Comparison of ENCODE assay signal across 33 cellular contexts in the genomic region with DNA sequence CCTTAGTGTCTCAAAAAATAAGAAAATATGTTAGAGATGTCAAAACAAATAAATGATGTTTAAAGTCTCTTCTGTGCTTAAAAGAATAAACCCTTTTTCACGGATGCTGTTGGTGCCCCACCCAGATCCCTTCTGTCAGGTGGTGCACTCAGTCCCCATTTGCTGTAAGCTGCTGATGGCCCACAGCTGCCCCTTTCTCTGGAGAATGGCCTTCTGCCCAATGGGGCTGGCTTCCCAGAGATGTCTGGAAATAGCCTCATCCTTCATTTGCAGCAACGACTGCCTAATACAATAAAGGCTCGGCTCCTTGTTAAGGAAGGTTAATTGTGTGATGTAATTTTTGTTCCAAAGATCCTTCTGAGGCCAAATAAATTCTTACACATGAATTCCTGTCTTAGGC. TPM values are rescaled to one million over a fixed set of nuclear protein-coding genes. Genes with fewer than 3 reads are reported as not detected.
"Had no signal": no experiment of that assay in that cellular context is flagged by ENCODE, and none has a peak within 500 bp of the region (broad histone marks: within the 10 kb centered on the region; RNA-seq: fewer than 3 reads in every experiment).

No MANE protein-coding gene starts in this region.

- H3K4me3 ChIP-seq: ascending aorta, breast epithelium, cardiac muscle cell, colonic mucosa, esophagus squamous epithelium, gastroesophageal sphincter had no signal

- ATAC-seq: activated naive CD4-positive, alpha-beta T cell treated with anti-CD3 and anti-CD28 coated beads, Interleukin-2, amount 50 U/mL, for 72 hours; activated T-cell treated with anti-CD3 and anti-CD28 coated beads, Interleukin-2, amount 50 U/mL, for 72 hours; gastroesophageal sphincter had no signal

- H3K4me1 ChIP-seq: ascending aorta, breast epithelium, colonic mucosa, esophagus squamous epithelium, gastroesophageal sphincter had no signal

- H3K36me3 Mint-ChIP-seq: activated naive CD8-positive, alpha-beta T cell treated with anti-CD3 and anti-CD28 coated beads, Interleukin-2, amount 10 ng/mL, durations not matched to agents 7 days and 5 days; brain had no signal

- H3K27ac ChIP-seq: ascending aorta, breast epithelium, cardiac muscle cell, colonic mucosa, epithelial cell of prostate, esophagus squamous epithelium, gastroesophageal sphincter had no signal

- H3K4me3 Mint-ChIP-seq: activated CD4-positive, alpha-beta memory T cell treated with anti-CD3 and anti-CD28 coated beads, Interleukin-2, amount 10 ng/mL, durations not matched to agents 7 days and 5 days; activated CD4-positive, alpha-beta T cell treated with anti-CD3 and anti-CD28 coated beads, Interleukin-2, amount 10 ng/mL, durations not matched to agents 7 days and 5 days; activated naive CD4-positive, alpha-beta T cell treated with anti-CD3 and anti-CD28 coated beads, Interleukin-2, amount 10 ng/mL, durations not matched to agents 7 days and 5 days; activated naive CD8-positive, alpha-beta T cell treated with anti-CD3 and anti-CD28 coated beads, Interleukin-2, amount 10 ng/mL, durations not matched to agents 7 days and 5 days; activated T-cell treated with anti-CD3 and anti-CD28 coated beads, Interleukin-2, amount 50 U/mL, for 24 hours; activated T-cell treated with anti-CD3 and anti-CD28 coated beads, Interleukin-2, amount 50 U/mL, for 72 hours; brain had no signal

- H3K9me3 ChIP-seq: ascending aorta, colonic mucosa, gastroesophageal sphincter had no signal

- H3K4me1 Mint-ChIP-seq: activated CD4-positive, alpha-beta memory T cell treated with anti-CD3 and anti-CD28 coated beads, Interleukin-2, amount 10 ng/mL, durations not matched to agents 7 days and 5 days; activated CD4-positive, alpha-beta T cell treated with anti-CD3 and anti-CD28 coated beads, Interleukin-2, amount 10 ng/mL, durations not matched to agents 7 days and 5 days; activated naive CD4-positive, alpha-beta T cell treated with anti-CD3 and anti-CD28 coated beads, Interleukin-2, amount 10 ng/mL, durations not matched to agents 7 days and 5 days; brain had no signal

- H3K27me3 ChIP-seq: ascending aorta, breast epithelium, cardiac muscle cell, colonic mucosa, esophagus squamous epithelium, gastroesophageal sphincter had no signal

- DNase-seq: activated CD4-positive, alpha-beta memory T cell treated with anti-CD3 and anti-CD28 coated beads, Interleukin-2, amount 10 ng/mL, durations not matched to agents 7 days and 5 days; activated CD4-positive, alpha-beta T cell treated with anti-CD3 and anti-CD28 coated beads for 1 hour; activated CD4-positive, alpha-beta T cell treated with anti-CD3 and anti-CD28 coated beads for 4 hours; activated CD4-positive, alpha-beta T cell treated with anti-CD3 and anti-CD28 coated beads, Interleukin-2, amount 10 ng/mL, durations not matched to agents 7 days and 5 days; activated CD4-positive, alpha-beta T cell treated with anti-CD3 and anti-CD28 coated beads, Interleukin-2, amount 50 U/mL, for 4 hours; activated CD8-positive, alpha-beta memory T cell treated with anti-CD3 and anti-CD28 coated beads, Interleukin-2, amount 50 U/mL, for 48 hours; activated gamma-delta T cell; activated naive CD4-positive, alpha-beta T cell; activated naive CD4-positive, alpha-beta T cell treated with anti-CD3 and anti-CD28 coated beads, Interleukin-2, amount 10 ng/mL, durations not matched to agents 7 days and 5 days; activated naive CD8-positive, alpha-beta T cell treated with anti-CD3 and anti-CD28 coated beads, Interleukin-2, amount 10 ng/mL, durations not matched to agents 7 days and 5 days; activated T-cell treated with anti-CD3 and anti-CD28 coated beads for 4 hours; activated T-cell treated with anti-CD3 and anti-CD28 coated beads, Interleukin-2, amount 50 U/mL, for 24 hours; activated T-cell treated with anti-CD3 and anti-CD28 coated beads, Interleukin-2, amount 50 U/mL, for 72 hours; central memory CD4-positive, alpha-beta T cell; cerebellar nuclear complex; colonic mucosa; effector CD8-positive, alpha-beta T cell; esophagus squamous epithelium; foreskin melanocyte; T-helper 2 cell had no signal

- H3K27ac Mint-ChIP-seq: activated CD4-positive, alpha-beta memory T cell treated with anti-CD3 and anti-CD28 coated beads, Interleukin-2, amount 10 ng/mL, durations not matched to agents 7 days and 5 days; activated CD4-positive, alpha-beta T cell treated with anti-CD3 and anti-CD28 coated beads, Interleukin-2, amount 10 ng/mL, durations not matched to agents 7 days and 5 days; activated naive CD4-positive, alpha-beta T cell treated with anti-CD3 and anti-CD28 coated beads, Interleukin-2, amount 10 ng/mL, durations not matched to agents 7 days and 5 days; activated naive CD4-positive, alpha-beta T cell treated with anti-CD3 and anti-CD28 coated beads, Interleukin-2, amount 50 U/mL, for 72 hours; activated naive CD8-positive, alpha-beta T cell treated with anti-CD3 and anti-CD28 coated beads, Interleukin-2, amount 10 ng/mL, durations not matched to agents 7 days and 5 days; activated T-cell treated with anti-CD3 and anti-CD28 coated beads, Interleukin-2, amount 50 U/mL, for 24 hours; activated T-cell treated with anti-CD3 and anti-CD28 coated beads, Interleukin-2, amount 50 U/mL, for 72 hours; brain had no signal

- H3K36me3 ChIP-seq: ascending aorta, breast epithelium, cardiac muscle cell, colonic mucosa, esophagus squamous epithelium, gastroesophageal sphincter had no signal

RNA-seq across cellular contexts. Expression of gene ETNPPL, which starts 31.9 kb away (rescaled TPM):
- total RNA-seq: activated CD4-positive, alpha-beta memory T cell treated with anti-CD3 and anti-CD28 coated beads, Interleukin-2, amount 10 ng/mL, durations not matched to agents 7 days and 5 days; activated CD4-positive, alpha-beta T cell treated with anti-CD3 and anti-CD28 coated beads, Interleukin-2, amount 10 ng/mL, durations not matched to agents 7 days and 5 days; activated naive CD4-positive, alpha-beta T cell treated with anti-CD3 and anti-CD28 coated beads, Interleukin-2, amount 50 U/mL, for 72 hours; activated naive CD8-positive, alpha-beta T cell treated with anti-CD3 and anti-CD28 coated beads, Interleukin-2, amount 10 ng/mL, durations not matched to agents 7 days and 5 days; activated T-cell treated with anti-CD3 and anti-CD28 coated beads, Interleukin-2, amount 50 U/mL, for 72 hours; ascending aorta; breast epithelium; colonic mucosa; dermis microvascular lymphatic vessel endothelial cell; endothelial cell of umbilical vein; esophagus squamous epithelium; fibroblast of lung; fibroblast of villous mesenchyme; gastroesophageal sphincter; T-helper 1 cell treated with Interleukin-12 subunit alpha and Interleukin-12 subunit beta and Interleukin-4 antibody, amounts not matched to agents 30 ng/mL and 1 ng/mL, for 36 hours had no signal
- polyA plus RNA-seq: cardiac muscle cell, endothelial cell of umbilical vein, esophagus, fibroblast of lung had no signal
